In genomic region chr2:216501854-216502253, GRCh38 we compare ENCODE assay signal across 17 cellular contexts. TPM values are rescaled to one million over a fixed set of nuclear protein-coding genes. Genes with fewer than 3 reads are reported as not detected.
DNase-seq lines count a peak whose midpoint lies in the region; ATAC-seq and TF ChIP-seq lines count a peak whose summit lies in the region.
"Had no signal": no experiment of that assay in that cellular context is flagged by ENCODE, and none has a peak within 500 bp of the region (broad histone marks: within the 10 kb centered on the region; RNA-seq: fewer than 3 reads in every experiment).

No MANE protein-coding gene starts in this region.

- peaks cover 72% of the 10 kb centered on the region for H3K79me2 ChIP-seq in GM23248 (ENCODE audit: insufficient read depth)

- H3K23ac ChIP-seq in mesenchymal stem cell (ENCODE audit: low read length in 2 of 2), result no peak overlapping the region

- DNase-seq in GM23248 (no peak), mesenchymal stem cell (no peak), H7 (no peak), GF-D8 (lab: John Stamatoyannopoulos, UW) (no peak)
- DNase-seq in activated T-helper 2 cell treated with anti-CD3 and anti-CD28 coated beads, Interferon-gamma antibody, Interleukin-2, Interleukin-4, amounts not matched to agents 10 μg/mL and 5 μg/mL and 100 μg/mL, durations not matched to agents 14 hours and 24 hours and 36 hours (ENCODE audit: low spot score), result no peak
- DNase-seq: activated CD8-positive, alpha-beta memory T cell treated with anti-CD3 and anti-CD28 coated beads for 24 hours; C1 segment of cervical spinal cord; cerebellar nuclear complex; foreskin melanocyte; naive thymus-derived CD4-positive, alpha-beta T cell; NCI-H1930; NCI-H510A treated with DMSO at 0.1 percent for 48 hours; OCI-M1; stimulated activated CD4-positive, alpha-beta T cell treated with anti-CD3 and anti-CD28 coated beads, Interleukin-15, amount 100 ng/mL, for 24 hours had no signal

- no peak overlapping the region for H4K8ac ChIP-seq in mesenchymal stem cell (ENCODE audit: low read length)

- intact Hi-C loops in activated T-helper 2 cell treated with anti-CD3 and anti-CD28 coated beads, Interferon-gamma antibody, Interleukin-2, Interleukin-4, amounts not matched to agents 10 μg/mL and 5 μg/mL and 100 μg/mL, durations not matched to agents 14 hours and 24 hours and 36 hours (cut with micrococcal nuclease), result loop anchor here (10.0 kb wide), 1 partner anchor 723 kb away; no protein-coding TSS in a partner anchor

- no peak overlapping the region for H2BK120ac ChIP-seq in mesenchymal stem cell (ENCODE audit: low read depth, low read length)

- H3K27me3 Mint-ChIP-seq in activated T-helper 2 cell treated with anti-CD3 and anti-CD28 coated beads, Interferon-gamma antibody, Interleukin-2, Interleukin-4, amounts not matched to agents 10 μg/mL and 5 μg/mL and 100 μg/mL, durations not matched to agents 14 hours and 24 hours and 36 hours (ENCODE audit: low read depth), result no peaks in the 10 kb centered on the region

- peaks cover 89% of the 10 kb centered on the region for H3K36me3 Mint-ChIP-seq in activated T-helper 2 cell treated with anti-CD3 and anti-CD28 coated beads, Interferon-gamma antibody, Interleukin-2, Interleukin-4, amounts not matched to agents 10 μg/mL and 5 μg/mL and 100 μg/mL, durations not matched to agents 14 hours and 24 hours and 36 hours (ENCODE audit: low read depth)

- H3K4me1 Mint-ChIP-seq in activated T-helper 2 cell treated with anti-CD3 and anti-CD28 coated beads, Interferon-gamma antibody, Interleukin-2, Interleukin-4, amounts not matched to agents 10 μg/mL and 5 μg/mL and 100 μg/mL, durations not matched to agents 14 hours and 24 hours and 36 hours (ENCODE audit: low read depth), result peaks cover 58% of the 10 kb centered on the region

- H3K27ac Mint-ChIP-seq in activated T-helper 2 cell treated with anti-CD3 and anti-CD28 coated beads, Interferon-gamma antibody, Interleukin-2, Interleukin-4, amounts not matched to agents 10 μg/mL and 5 μg/mL and 100 μg/mL, durations not matched to agents 14 hours and 24 hours and 36 hours, result no peak overlapping the region

- WGBS in GM23248 (ENCODE audit: low coverage in 1 of 2, low lambda C conversion rate in 2 of 2, missing lambda C conversion rate in 2 of 2), 2 experiments, result 74 to 82% methylated on average over 8 of the region's 8 CpGs
- 96% methylated on average over 8 of the region's 8 CpGs for WGBS in mesenchymal stem cell

- H3K14ac ChIP-seq in mesenchymal stem cell (ENCODE audit: low read length in 2 of 2), result no peak overlapping the region

- no peaks in the 10 kb centered on the region for H3K9me2 ChIP-seq in GM23248 (ENCODE audit: insufficient read depth)

- no peaks in the 10 kb centered on the region for H3K27me3 ChIP-seq in GM23248 (replicated peaks; ENCODE audit: insufficient read depth)
- no peaks in the 10 kb centered on the region for H3K27me3 ChIP-seq in mesenchymal stem cell (ENCODE audit: control insufficient read depth in 1 of 2, insufficient read depth in 1 of 2, low read length in 2 of 2)
- H3K27me3 ChIP-seq in H7 (ENCODE audit: control insufficient read depth, insufficient read depth, low read length), result no peaks in the 10 kb centered on the region

- H3K36me3 ChIP-seq in GM23248 (ENCODE audit: low read depth) (peaks cover 64% of the 10 kb centered on the region), mesenchymal stem cell (ENCODE audit: control insufficient read depth in 1 of 2, insufficient read depth in 2 of 2, low read depth in 1 of 2, low read length in 2 of 2) (peaks cover 27 to 76% of the 10 kb centered on the region in 2 experiments), H7 (replicated peaks; ENCODE audit: control insufficient read depth, insufficient read depth, low read length) (peaks cover 48% of the 10 kb centered on the region)

- no peak overlapping the region for H4K91ac ChIP-seq in mesenchymal stem cell (ENCODE audit: low read length)

- no peak overlapping the region for H3K4ac ChIP-seq in mesenchymal stem cell (ENCODE audit: low read depth in 1 of 2, low read length in 2 of 2)

- H3K27ac ChIP-seq in C4-2B (peak overlapping the region; percentile 35), GM23248 (no peak overlapping the region), mesenchymal stem cell (ENCODE audit: low read length, poor library complexity, severe bottlenecking) (no peak overlapping the region)

- no peak overlapping the region for H2AK5ac ChIP-seq in mesenchymal stem cell (ENCODE audit: low read length, severe bottlenecking)

- H3K9me3 Mint-ChIP-seq in activated T-helper 2 cell treated with anti-CD3 and anti-CD28 coated beads, Interferon-gamma antibody, Interleukin-2, Interleukin-4, amounts not matched to agents 10 μg/mL and 5 μg/mL and 100 μg/mL, durations not matched to agents 14 hours and 24 hours and 36 hours, result no peaks in the 10 kb centered on the region
- H3K9me3 Mint-ChIP-seq: activated naive CD4-positive, alpha-beta T cell treated with anti-CD3 and anti-CD28 coated beads, Interleukin-2, amount 50 U/mL, for 72 hours; naive thymus-derived CD4-positive, alpha-beta T cell had no signal

- H3K4me3 Mint-ChIP-seq in activated T-helper 2 cell treated with anti-CD3 and anti-CD28 coated beads, Interferon-gamma antibody, Interleukin-2, Interleukin-4, amounts not matched to agents 10 μg/mL and 5 μg/mL and 100 μg/mL, durations not matched to agents 14 hours and 24 hours and 36 hours (ENCODE audit: low read depth), result peak overlapping the region; percentile 95

- H3K4me3 ChIP-seq in GM23248, result no peak overlapping the region
- H3K4me3 ChIP-seq in mesenchymal stem cell (ENCODE audit: insufficient read depth in 1 of 2, low read depth in 1 of 2, low read length in 2 of 2), result no peak overlapping the region
- no peak overlapping the region for H3K4me3 ChIP-seq in H7 (ENCODE audit: insufficient read depth, low read depth, low read length)

- H3K9me3 ChIP-seq in GM23248 (ENCODE audit: low read depth) (no peaks in the 10 kb centered on the region), mesenchymal stem cell (ENCODE audit: control insufficient read depth, low read length) (no peaks in the 10 kb centered on the region)

- H3K4me2 ChIP-seq in GM23248 (ENCODE audit: unreplicated experiment), result peak overlapping the region; percentile 97
- H3K4me2 ChIP-seq in mesenchymal stem cell (ENCODE audit: low read length, poor library complexity, severe bottlenecking), result no peak overlapping the region

- no peak overlapping the region for H2BK15ac ChIP-seq in mesenchymal stem cell (ENCODE audit: low read depth, poor library complexity, severe bottlenecking)

- peaks cover 85% of the 10 kb centered on the region for H3F3A ChIP-seq in GM23248 (ENCODE audit: insufficient read depth)

- H2BK12ac ChIP-seq in mesenchymal stem cell (ENCODE audit: low read length in 2 of 2), result no peak overlapping the region

- H2BK5ac ChIP-seq in mesenchymal stem cell (ENCODE audit: low read depth, low read length, poor library complexity, severe bottlenecking), result no peak overlapping the region

- H3K18ac ChIP-seq in mesenchymal stem cell (ENCODE audit: low read depth in 1 of 2, low read length in 2 of 2), result no peak overlapping the region

- H4K20me1 ChIP-seq in GM23248 (ENCODE audit: insufficient read depth), result 0 out of 2 replicates have a peak, but pooled peaks cover 20% of the 10 kb centered on the region

- no peak for TF ChIP-seq CTCF in C4-2B (conservative IDR thresholded peaks at IDR 0.05)

- ATAC-seq in HG03469 (IDR thresholded peaks at IDR 0.05; ENCODE audit: unreplicated experiment), result no peak
- ATAC-seq: activated naive CD4-positive, alpha-beta T cell treated with anti-CD3 and anti-CD28 coated beads, Interleukin-2, amount 50 U/mL, for 72 hours; naive thymus-derived CD4-positive, alpha-beta T cell had no signal

- H3K9ac ChIP-seq in GM23248 (no peak overlapping the region), mesenchymal stem cell (ENCODE audit: low read length) (peak overlapping the region; percentile 0)

- in situ Hi-C loops in GM23248 (cut with MboI), result no loop called here

- H3K79me1 ChIP-seq in mesenchymal stem cell (replicated peaks; ENCODE audit: low read length, poor library complexity, severe bottlenecking), result peaks cover 12% of the 10 kb centered on the region

- peaks cover 40% of the 10 kb centered on the region for H3K4me1 ChIP-seq in GM23248 (ENCODE audit: insufficient read depth)
- H3K4me1 ChIP-seq in mesenchymal stem cell (ENCODE audit: control insufficient read depth, insufficient read depth, low read depth, low read length), result peaks cover 5% of the 10 kb centered on the region

- no peak overlapping the region for H2AFZ ChIP-seq in GM23248
- H2AFZ ChIP-seq in mesenchymal stem cell (ENCODE audit: low read depth, low read length), result no peak overlapping the region

RNA-seq across cellular contexts. Expression of gene RPL37A, which starts 3.2 kb away (rescaled TPM):
- 979 and 1,006 TPM in 2 replicates for total RNA-seq in GM23248 (2014; rRNA removed; shearing (Covaris generic))
- 1,627 and 1,708 TPM in 2 replicates for polyA plus RNA-seq in GM23248 (2016; fragmentation: Nextera tagmentation; extraction: Ambion mirVana)
- total RNA-seq in activated T-helper 2 cell treated with anti-CD3 and anti-CD28 coated beads, Interferon-gamma antibody, Interleukin-2, Interleukin-4, amounts not matched to agents 10 μg/mL and 5 μg/mL and 100 μg/mL, durations not matched to agents 14 hours and 24 hours and 36 hours, result 3,117 and 3,296 TPM in 2 replicates
- polyA plus RNA-seq in mesenchymal stem cell (2013, experiment 1 of 2), result 9,229 TPM
- 8,918 TPM for polyA plus RNA-seq in mesenchymal stem cell (2013, experiment 2 of 2)
- total RNA-seq in H7 (2014; rRNA removed; shearing (Covaris generic)), result 3,026 and 3,219 TPM in 2 replicates
